In the genomic region with DNA sequence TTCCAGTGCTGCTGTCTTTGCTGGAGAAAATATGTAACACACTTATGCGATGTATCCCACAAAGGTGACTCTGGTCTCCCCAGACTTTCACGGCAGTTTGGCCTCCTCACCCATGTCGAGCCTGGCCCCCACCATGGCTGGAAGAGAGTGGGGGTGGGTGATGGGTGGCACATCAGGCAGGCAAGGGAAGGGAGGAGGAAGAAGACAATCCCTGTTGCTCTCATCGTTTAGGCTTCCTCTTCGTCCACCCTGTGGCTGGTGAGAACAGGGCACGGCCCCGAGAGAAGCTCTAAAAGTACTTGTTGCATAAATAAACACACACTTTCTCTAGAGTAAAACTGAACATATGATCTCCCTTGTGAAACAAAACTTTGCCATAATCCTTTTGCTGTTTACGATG, we compare ENCODE assay signal across 4 cellular contexts. TPM values are rescaled to one million over a fixed set of nuclear protein-coding genes. Genes with fewer than 3 reads are reported as not detected.
"Had no signal": no experiment of that assay in that cellular context is flagged by ENCODE, and none has a peak within 500 bp of the region (broad histone marks: within the 10 kb centered on the region; RNA-seq: fewer than 3 reads in every experiment).

No MANE protein-coding gene starts in this region.

- DNase-seq: GDM1, GF-D8 had no signal

- H3K4me3 ChIP-seq: GM12878 had no signal

RNA-seq across cellular contexts. Expression of a gene that starts 11.2 kb away (rescaled TPM):
- total RNA-seq: G401, GM12878 had no signal
